In genomic region chr10:56522166-56522565, GRCh38 we compare ENCODE assay signal across 5 cellular contexts.
"Had no signal": no experiment of that assay in that cellular context is flagged by ENCODE, and none has a peak within 500 bp of the region (broad histone marks: within the 10 kb centered on the region; RNA-seq: fewer than 3 reads in every experiment).

No MANE protein-coding gene starts in this region.

- H2AFZ ChIP-seq: GM23338 had no signal

- H3K4me2 ChIP-seq: GM23338 had no signal

- DNase-seq: H9, HCEC 1CT, IMR-90 had no signal

- H3K4me3 ChIP-seq: GM23338, K562 had no signal

- ATAC-seq: GM23338, K562 had no signal
